In the genomic region with DNA sequence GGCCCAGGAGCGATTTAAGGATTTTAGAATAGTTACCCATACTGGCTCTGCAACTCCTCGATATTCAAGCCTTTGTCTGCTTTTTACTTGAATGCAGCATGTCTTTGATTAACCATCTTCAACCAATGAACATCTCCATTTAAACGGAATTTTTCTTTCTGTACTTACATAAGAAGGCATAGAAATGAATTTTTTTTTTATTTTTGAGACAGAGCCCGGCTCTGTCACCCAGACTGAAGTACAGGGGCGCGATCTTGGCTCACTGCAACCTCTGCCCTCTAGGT, we compare ENCODE assay signal across 8 cellular contexts. TPM values are rescaled to one million over a fixed set of nuclear protein-coding genes. Genes with fewer than 3 reads are reported as not detected.
DNase-seq lines count a peak whose midpoint lies in the region; ATAC-seq and TF ChIP-seq lines count a peak whose summit lies in the region.

No MANE protein-coding gene starts in this region.

- POLR2A ChIA-PET in activated CD8-positive, alpha-beta T cell treated with anti-CD3 and anti-CD28 coated beads, Interleukin-2, amount 10 ng/mL, durations not matched to agents 7 days and 5 days (lab: Charles Lee) = no interaction called here

- H3K4me2 ChIP-seq in smooth muscle cell = peak overlapping the region; percentile 89

- ATAC-seq in activated CD8-positive, alpha-beta T cell treated with anti-CD3 and anti-CD28 coated beads, Interleukin-2, amount 10 ng/mL, durations not matched to agents 7 days and 5 days = no peak
- ATAC-seq in HG03457 (IDR thresholded peaks at IDR 0.05; ENCODE audit: unreplicated experiment) = no peak

- no CpG with 5 or more reads among the region's 6 CpGs for WGBS in iPS DF 6.9 (ENCODE audit: insufficient coverage, insufficient read length)
- WGBS in smooth muscle cell (ENCODE audit: low lambda C conversion rate) = 50% methylated on average over 6 of the region's 6 CpGs

- H3K27ac ChIP-seq in iPS DF 6.9 (ENCODE audit: low read length) = no peak overlapping the region
- peak overlapping the region; percentile 94 for H3K27ac ChIP-seq in smooth muscle cell (ENCODE audit: low read depth)

- peak overlapping the region; percentile 94 for H3K4me3 ChIP-seq in HFF-Myc (replicated peaks; ENCODE audit: low read depth, low read length)
- H3K4me3 ChIP-seq in iPS DF 6.9 (ENCODE audit: low read length) = peak overlapping the region; percentile 66; the same call in 1 of the 2 replicates
- peak overlapping the region; percentile 91 for H3K4me3 ChIP-seq in smooth muscle cell

- H3K27me3 ChIP-seq in iPS DF 6.9 (ENCODE audit: control insufficient read depth, insufficient read depth, low read length) (no peaks in the 10 kb centered on the region), smooth muscle cell (ENCODE audit: low read depth) (no peaks in the 10 kb centered on the region)

- H3K4me3 Mint-ChIP-seq in activated CD8-positive, alpha-beta T cell treated with anti-CD3 and anti-CD28 coated beads, Interleukin-2, amount 10 ng/mL, durations not matched to agents 7 days and 5 days = peak overlapping the region; percentile 91

- peaks cover 31% of the 10 kb centered on the region for H3K4me1 Mint-ChIP-seq in activated CD8-positive, alpha-beta T cell treated with anti-CD3 and anti-CD28 coated beads, Interleukin-2, amount 10 ng/mL, durations not matched to agents 7 days and 5 days (ENCODE audit: low read depth)

- no peaks in the 10 kb centered on the region for H3F3A ChIP-seq in smooth muscle cell (ENCODE audit: low read depth)

- peak overlapping the region; percentile 93 for H3K9ac ChIP-seq in smooth muscle cell (ENCODE audit: low read depth)

- H3K9me3 ChIP-seq in iPS DF 6.9 (ENCODE audit: control insufficient read depth, insufficient read depth, low read length) (no peaks in the 10 kb centered on the region), smooth muscle cell (replicated peaks; ENCODE audit: low read depth) (no peaks in the 10 kb centered on the region)

- H3K9me3 Mint-ChIP-seq in activated CD8-positive, alpha-beta T cell treated with anti-CD3 and anti-CD28 coated beads, Interleukin-2, amount 10 ng/mL, durations not matched to agents 7 days and 5 days (ENCODE audit: insufficient read depth) = no peaks in the 10 kb centered on the region

- no peak for TF ChIP-seq CTCF in HFF-Myc (IDR thresholded peaks at IDR 0.05; ENCODE audit: low read depth, low read length, missing control alignments)
- no peak for TF ChIP-seq CTCF in smooth muscle cell (IDR thresholded peaks at IDR 0.05; ENCODE audit: borderline replicate concordance, insufficient read depth, poor library complexity, severe bottlenecking)

- CTCF ChIA-PET in activated CD8-positive, alpha-beta T cell treated with anti-CD3 and anti-CD28 coated beads, Interleukin-2, amount 10 ng/mL, durations not matched to agents 7 days and 5 days (lab: Charles Lee) = interaction anchor here (0.9 to 1.4 kb wide), 4 partner anchors 8 to 266 kb away, joined by 3 to 4 read pairs (median 4); no protein-coding TSS in a partner anchor

- H3K36me3 ChIP-seq in iPS DF 6.9 (ENCODE audit: control insufficient read depth, insufficient read depth, low read length) = no peaks in the 10 kb centered on the region; the same call in 1 of the 2 replicates
- H3K36me3 ChIP-seq in smooth muscle cell (ENCODE audit: low read depth) = peaks cover 5% of the 10 kb centered on the region

- H3K36me3 Mint-ChIP-seq in activated CD8-positive, alpha-beta T cell treated with anti-CD3 and anti-CD28 coated beads, Interleukin-2, amount 10 ng/mL, durations not matched to agents 7 days and 5 days (ENCODE audit: low read depth) = peaks cover 18% of the 10 kb centered on the region

- peak overlapping the region; percentile 100 for H3K27ac Mint-ChIP-seq in activated CD8-positive, alpha-beta T cell treated with anti-CD3 and anti-CD28 coated beads, Interleukin-2, amount 10 ng/mL, durations not matched to agents 7 days and 5 days

- H3K79me2 ChIP-seq in smooth muscle cell (ENCODE audit: low read depth) = peaks cover 37% of the 10 kb centered on the region

- no peaks in the 10 kb centered on the region for H3K4me1 ChIP-seq in iPS DF 6.9 (ENCODE audit: control insufficient read depth, insufficient read depth, low read length)
- H3K4me1 ChIP-seq in smooth muscle cell (ENCODE audit: low read depth) = peaks cover 12% of the 10 kb centered on the region

- H4K20me1 ChIP-seq in smooth muscle cell (ENCODE audit: low read depth) = peaks cover 21% of the 10 kb centered on the region

- H3K27me3 Mint-ChIP-seq in activated CD8-positive, alpha-beta T cell treated with anti-CD3 and anti-CD28 coated beads, Interleukin-2, amount 10 ng/mL, durations not matched to agents 7 days and 5 days (ENCODE audit: low read depth) = peaks cover 4% of the 10 kb centered on the region

- DNase-seq in HFF-Myc (ENCODE audit: extremely low read depth, low read depth) = no peak
- DNase-seq in activated CD8-positive, alpha-beta T cell treated with anti-CD3 and anti-CD28 coated beads, Interleukin-2, amount 10 ng/mL, durations not matched to agents 7 days and 5 days = no peak
- no peak for DNase-seq in iPS DF 6.9 (ENCODE audit: low read depth, low spot score)
- no peak for DNase-seq in smooth muscle cell (lab: John Stamatoyannopoulos, UW; ENCODE audit: unreplicated experiment)
- no peak for DNase-seq in HPDE6-E6E7 (ENCODE audit: extremely low spot score)
- no peak for DNase-seq in cerebellum (ENCODE audit: low spot score)
- no peak for DNase-seq in NOMO-1 treated with dmso at 0.1 percent for 144 hours (lab: John Stamatoyannopoulos, UW; ENCODE audit: unreplicated experiment)

- H2AFZ ChIP-seq in smooth muscle cell (ENCODE audit: low read depth) = peak overlapping the region; percentile 98

RNA-seq across cellular contexts. Expression of a gene that starts 0.8 kb away (rescaled TPM):
- 10 to 100 TPM; 26.3 to 29.1 TPM for total RNA-seq in activated CD8-positive, alpha-beta T cell treated with anti-CD3 and anti-CD28 coated beads, Interleukin-2, amount 10 ng/mL, durations not matched to agents 7 days and 5 days
- total RNA-seq in smooth muscle cell = 34.3 and 52.9 TPM in 2 replicates
- polyA plus RNA-seq in smooth muscle cell = 45.6 and 47.4 TPM in 2 replicates
- 19.3 TPM for total RNA-seq in cerebellum

RNA-seq across cellular contexts. Expression of a gene that starts 41.5 kb away (rescaled TPM):
- not detected for total RNA-seq in activated CD8-positive, alpha-beta T cell treated with anti-CD3 and anti-CD28 coated beads, Interleukin-2, amount 10 ng/mL, durations not matched to agents 7 days and 5 days
- 21.8 and 27.4 TPM in 2 replicates for total RNA-seq in smooth muscle cell
- polyA plus RNA-seq in smooth muscle cell = 11.8 and 20.1 TPM in 2 replicates
- 5.4 TPM for total RNA-seq in cerebellum
